1 cellular context compared by ENCODE assay signal in genomic region chr5:1131726-1132125, GRCh38.
TF ChIP-seq lines count a peak whose summit lies in the region.

No MANE protein-coding gene starts in this region.

TF ChIP-seq in K562, 482 proteins besides CTCF, POLR2A, EP300 and RAD21 (continued from another document):
- TF ChIP-seq UBTF (IDR thresholded peaks at IDR 0.05; ENCODE audit: borderline replicate concordance in 1 of 2, low read depth in 2 of 2, low read length in 2 of 2) (no peak), TSHZ1 (CRISPR knock-in tag; IDR thresholded peaks at IDR 0.05) (peak; percentile 74; the same call in 1 of the 2 replicates), SPI1 (IDR thresholded peaks at IDR 0.05; ENCODE audit: borderline replicate concordance, low read depth, low read length) (no peak), KAT2B (IDR thresholded peaks at IDR 0.05; ENCODE audit: low read depth, low read length) (no peak), ZNF140 (CRISPR knock-in tag; IDR thresholded peaks at IDR 0.05) (peak; percentile 66; the same call in 1 of the 2 replicates), PRDM10 (IDR thresholded peaks at IDR 0.05; ENCODE audit: partially characterized antibody) (no peak), ZNF280A (IDR thresholded peaks at IDR 0.05; ENCODE audit: low read depth, partially characterized antibody) (no peak), ZNF3 (CRISPR knock-in tag; IDR thresholded peaks at IDR 0.05) (no peak), ZNF584 (CRISPR knock-in tag; IDR thresholded peaks at IDR 0.05; ENCODE audit: low read depth) (peak; percentile 90), E2F6 (IDR thresholded peaks at IDR 0.05; ENCODE audit: borderline replicate concordance in 1 of 2, extremely low read depth in 1 of 2, insufficient read depth in 1 of 2, insufficient read length in 1 of 2, low read depth in 1 of 2, low read length in 1 of 2, poor library complexity in 1 of 2, severe bottlenecking in 1 of 2) (no peak), KAT8 (IDR thresholded peaks at IDR 0.05; ENCODE audit: low read depth) (no peak), ZNF518B (CRISPR knock-in tag; IDR thresholded peaks at IDR 0.05) (no peak), BACH1 (tag; IDR thresholded peaks at IDR 0.05) (peak; percentile 45; the same call in 1 of the 2 replicates), NFE2 (IDR thresholded peaks at IDR 0.05; ENCODE audit: low read depth) (no peak), NCOA2 (IDR thresholded peaks at IDR 0.05; ENCODE audit: partially characterized antibody in 2 of 2) (no peak), ARHGAP35 (IDR thresholded peaks at IDR 0.05; ENCODE audit: partially characterized antibody) (no peak), CBX8 (IDR thresholded peaks at IDR 0.05; ENCODE audit: borderline replicate concordance, extremely low read depth, low read depth, low read length, poor library complexity, severe bottlenecking) (no peak), IRF9 (tag; IDR thresholded peaks at IDR 0.05) (peak; percentile 72; the same call in 1 of the 2 replicates), ZKSCAN1 (IDR thresholded peaks at IDR 0.05; ENCODE audit: low read depth, low read length) (no peak), POLR2B (IDR thresholded peaks at IDR 0.05; ENCODE audit: low read depth, partially characterized antibody) (no peak), ZNF561 (CRISPR knock-in tag; conservative IDR thresholded peaks at IDR 0.05) (0 out of 2 replicates have a peak, but pooled peaks have one; percentile 12), SMAD4 (CRISPR knock-in tag; conservative IDR thresholded peaks at IDR 0.05) (peak; percentile 70; the same call in 1 of the 2 replicates), ZNF785 (CRISPR knock-in tag; IDR thresholded peaks at IDR 0.05) (no peak), SREBF1 (IDR thresholded peaks at IDR 0.05; ENCODE audit: borderline replicate concordance, low read depth, low read length) (no peak), ZNF175 (CRISPR knock-in tag; IDR thresholded peaks at IDR 0.05; ENCODE audit: low read depth) (peak; percentile 77), PCBP1 (IDR thresholded peaks at IDR 0.05; ENCODE audit: low read depth, low read length, poor library complexity, severe bottlenecking) (no peak), PTRF (tag; IDR thresholded peaks at IDR 0.05) (peak; percentile 92), TRIM24 (IDR thresholded peaks at IDR 0.05) (no peak), NR4A1 (CRISPR knock-in tag; IDR thresholded peaks at IDR 0.05) (no peak), NR4A1 (tag; IDR thresholded peaks at IDR 0.05) (peak; percentile 98), BRF1 (IDR thresholded peaks at IDR 0.05; ENCODE audit: borderline replicate concordance, extremely low read depth, insufficient read length) (no peak), RFX7 (CRISPR knock-in tag; IDR thresholded peaks at IDR 0.05) (0 out of 2 replicates have a peak, but pooled peaks have one; percentile 80), ATF3 (IDR thresholded peaks at IDR 0.05) (no peak), ATF3 (CRISPR knock-in tag; conservative IDR thresholded peaks at IDR 0.05) (no peak), NR3C1 (CRISPR knock-in tag; IDR thresholded peaks at IDR 0.05) (no peak), ZNF212 (CRISPR knock-in tag; IDR thresholded peaks at IDR 0.05) (no peak), KLF6 (CRISPR knock-in tag; IDR thresholded peaks at IDR 0.05; ENCODE audit: borderline replicate concordance) (peak; percentile 86; the same call in 1 of the 2 replicates), BMI1 (IDR thresholded peaks at IDR 0.05; ENCODE audit: low read length) (no peak), POLR2AphosphoS2 (IDR thresholded peaks at IDR 0.05; ENCODE audit: low read length) (no peak), ATF4 (CRISPR knock-in tag; IDR thresholded peaks at IDR 0.05) (0 out of 2 replicates have a peak, but pooled peaks have one; percentile 40), ARID1B (IDR thresholded peaks at IDR 0.05) (no peak), ZC3H8 (IDR thresholded peaks at IDR 0.05) (no peak), KLF13 (tag; IDR thresholded peaks at IDR 0.05; ENCODE audit: borderline replicate concordance, low read depth) (peak; percentile 77; the same call in 1 of the 2 replicates), SMC3 (conservative IDR thresholded peaks at IDR 0.05; ENCODE audit: insufficient read depth, low read depth, low read length) (no peak), GABPB2 (CRISPR knock-in tag; conservative IDR thresholded peaks at IDR 0.05) (0 out of 2 replicates have a peak, but pooled peaks have one; percentile 25), ELF4 (CRISPR knock-in tag; IDR thresholded peaks at IDR 0.05) (no peak), NBN (IDR thresholded peaks at IDR 0.05; ENCODE audit: low read depth) (no peak), DDX20 (tag; IDR thresholded peaks at IDR 0.05; ENCODE audit: low read depth) (peak; percentile 83)
